ENCODE assay signal across 15 cellular contexts in genomic region chr7:152402384-152403250, GRCh38. TPM values are rescaled to one million over a fixed set of nuclear protein-coding genes. Genes with fewer than 3 reads are reported as not detected.
DNase-seq lines count a peak whose midpoint lies in the region; ATAC-seq, FAIRE-seq and TF ChIP-seq lines count a peak whose summit lies in the region.
"Had no signal": no experiment of that assay in that cellular context is flagged by ENCODE, and none has a peak within 500 bp of the region (broad histone marks: within the 10 kb centered on the region; RNA-seq: fewer than 3 reads in every experiment).

No MANE protein-coding gene starts in this region.

- H3K79me2 ChIP-seq in PC-3 (ENCODE audit: low read length) (peaks cover 47% of the 10 kb centered on the region), osteoblast (ENCODE audit: insufficient read depth, low read length) (peaks cover 74% of the 10 kb centered on the region)

- H3K36me3 ChIP-seq in PC-3 (ENCODE audit: low read depth, low read length): no peaks in the 10 kb centered on the region
- H3K36me3 ChIP-seq in osteoblast (ENCODE audit: insufficient read depth, low read length): no peaks in the 10 kb centered on the region
- H3K36me3 ChIP-seq: breast epithelium, neutrophil, Peyer's patch, tibial nerve had no signal

- H3K4me1 ChIP-seq in PC-3 (ENCODE audit: insufficient read depth, low read length) (no peaks in the 10 kb centered on the region), osteoblast (ENCODE audit: insufficient read depth, low read length) (no peaks in the 10 kb centered on the region)
- H3K4me1 ChIP-seq: breast epithelium, Peyer's patch had no signal

- H3K27me3 Mint-ChIP-seq in endothelial cell (ENCODE audit: unreplicated experiment): peaks cover 9% of the 10 kb centered on the region
- no peaks in the 10 kb centered on the region for H3K27me3 Mint-ChIP-seq in T-cell
- H3K27me3 Mint-ChIP-seq: activated CD4-positive, alpha-beta T cell treated with anti-CD3 and anti-CD28 coated beads, Interleukin-2, amount 10 ng/mL, durations not matched to agents 24 days and 14 days had no signal

- H3K9me3 ChIP-seq in PC-3 (ENCODE audit: low read length) (peaks cover 8% of the 10 kb centered on the region), osteoblast (ENCODE audit: low read depth, low read length) (peaks cover 4% of the 10 kb centered on the region)
- H3K9me3 ChIP-seq: breast epithelium, neutrophil, Peyer's patch, tibial nerve had no signal

- H3K4me2 ChIP-seq in PC-3 (ENCODE audit: low read length) (no peak overlapping the region), osteoblast (ENCODE audit: insufficient read depth, low read length) (no peak overlapping the region)

- POLR2A ChIA-PET in PC-3 (lab: Charles Lee; ENCODE audit: unreplicated experiment) (no interaction called here), T-cell (lab: Charles Lee) (no interaction called here)

- H3K4me3 Mint-ChIP-seq in endothelial cell (ENCODE audit: unreplicated experiment) (no peak overlapping the region), T-cell (no peak overlapping the region)
- H3K4me3 Mint-ChIP-seq: activated CD4-positive, alpha-beta T cell treated with anti-CD3 and anti-CD28 coated beads, Interleukin-2, amount 10 ng/mL, durations not matched to agents 24 days and 14 days had no signal

- FAIRE-seq in endometrium (lab: Jason Lieb, UNC): peak; percentile 45

- H3K27me3 ChIP-seq in PC-3 (ENCODE audit: low read length) (no peaks in the 10 kb centered on the region), osteoblast (ENCODE audit: insufficient read depth, low read length) (no peaks in the 10 kb centered on the region)
- H3K27me3 ChIP-seq: neutrophil, Peyer's patch, tibial nerve had no signal

- H3K4me3 ChIP-seq in PC-3 (ENCODE audit: low read length) (no peak overlapping the region), osteoblast (ENCODE audit: insufficient read depth, low read length) (no peak overlapping the region)
- H3K4me3 ChIP-seq: breast epithelium, Peyer's patch, tibial nerve had no signal

- no peak overlapping the region for H3K27ac ChIP-seq in PC-3 (ENCODE audit: low read length)
- H3K27ac ChIP-seq in osteoblast (ENCODE audit: low read depth, low read length): no peak overlapping the region
- H3K27ac ChIP-seq: breast epithelium, neutrophil, Peyer's patch, tibial nerve had no signal

- H3K36me3 Mint-ChIP-seq in endothelial cell (ENCODE audit: low read depth, unreplicated experiment) (peaks cover 12% of the 10 kb centered on the region), T-cell (peaks cover 10% of the 10 kb centered on the region)

- no peaks in the 10 kb centered on the region for H3K9me2 ChIP-seq in PC-3 (replicated peaks; ENCODE audit: low read length)

- H3K9ac ChIP-seq in PC-3 (ENCODE audit: low read length): no peak overlapping the region

- H3K27ac Mint-ChIP-seq in endothelial cell (ENCODE audit: unreplicated experiment): no peak overlapping the region
- no peak overlapping the region for H3K27ac Mint-ChIP-seq in T-cell
- H3K27ac Mint-ChIP-seq: activated CD4-positive, alpha-beta T cell treated with anti-CD3 and anti-CD28 coated beads, Interleukin-2, amount 10 ng/mL, durations not matched to agents 24 days and 14 days had no signal

- no peaks in the 10 kb centered on the region for H3K9me3 Mint-ChIP-seq in endothelial cell (ENCODE audit: unreplicated experiment)
- H3K9me3 Mint-ChIP-seq in T-cell: peaks cover 0 to 21% (median 17%) of the 10 kb centered on the region in 3 donors

- DNase-seq in AG08395 (ENCODE audit: low spot score) (peak; percentile 23), PC-3 (peak; percentile 63), osteoblast (ENCODE audit: insufficient read length, low spot score, missing footprints) (peak; percentile 70), endothelial cell (ENCODE audit: low spot score) (no peak), pons (ENCODE audit: low spot score) (no peak), T-cell (no peak), activated T-cell treated with anti-CD3 and anti-CD28 coated beads for 4 hours (no peak)
- DNase-seq: activated CD4-positive, alpha-beta T cell treated with anti-CD3 and anti-CD28 coated beads, Interleukin-2, amount 10 ng/mL, durations not matched to agents 24 days and 14 days; hippocampal formation; NCI-H446 treated with DMSO at 0.1 percent for 48 hours had no signal

- intact Hi-C loops in PC-3 (cut with micrococcal nuclease): no loop called here

- H3K4me1 Mint-ChIP-seq in endothelial cell (ENCODE audit: unreplicated experiment): no peaks in the 10 kb centered on the region
- peaks cover 23 to 41% (median 40%) of the 10 kb centered on the region in 3 donors for H3K4me1 Mint-ChIP-seq in T-cell

- H2AFZ ChIP-seq in PC-3 (ENCODE audit: low read length) (no peak overlapping the region), osteoblast (ENCODE audit: low read length) (no peak overlapping the region)

- TF ChIP-seq CTCF in PC-3 (conservative IDR thresholded peaks at IDR 0.05; ENCODE audit: low read depth, low read length): no peak
- TF ChIP-seq CTCF in osteoblast (IDR thresholded peaks at IDR 0.05; ENCODE audit: extremely low read depth, low read depth, low read length): no peak
- TF ChIP-seq CTCF in endothelial cell (IDR thresholded peaks at IDR 0.05; ENCODE audit: unreplicated experiment): no peak

- H3F3A ChIP-seq in PC-3 (ENCODE audit: low read length, unreplicated experiment): no peaks in the 10 kb centered on the region

- CTCF ChIA-PET in PC-3 (lab: Charles Lee): no interaction called here
- CTCF ChIA-PET in T-cell (lab: Charles Lee): no interaction called here

- ATAC-seq in PC-3: peak; percentile 47
- ATAC-seq in T-cell (replicated peaks in 1 of 4): no peak

- no TSS peak for BruUV-seq in PC-3 (replicated peaks; lab: Mats Ljungman, UMichigan)

- H4K20me1 ChIP-seq in PC-3 (ENCODE audit: low read length) (peaks cover 5% of the 10 kb centered on the region; the same call in 1 of the 2 replicates), osteoblast (ENCODE audit: insufficient read depth, low read length) (peaks cover 20% of the 10 kb centered on the region)

RNA-seq across cellular contexts. Expression of gene KMT2C, which starts 33.2 kb away (rescaled TPM):
- 15.3 and 28.5 TPM in 2 replicates for total RNA-seq in PC-3 (2014; rRNA removed)
- 36.2 and 43.0 TPM in 2 replicates for total RNA-seq in osteoblast
- 59.8 TPM for total RNA-seq in endothelial cell (ENCODE audit: unreplicated experiment)
- 100 to 1,000 TPM in 3 of 5 donors, 10 to 100 TPM in 2; 90.8 to 134 (median 116) TPM for total RNA-seq in T-cell

Comparison
In these comparisons a context has a peak if more than half of its experiments do, and no peak if none do; other contexts are left out.
1. DNase-seq: peak in AG08395 (single experiment), PC-3 (single experiment) and osteoblast (single experiment); none in endothelial cell (single experiment), pons (single experiment), T-cell (0 of 34) and activated T-cell treated with anti-CD3 and anti-CD28 coated beads for 4 hours (single experiment).